ENCODE assay signal across 12 cellular contexts in genomic region chr6:132202569-132202968, GRCh38.
A peak's percentile ranks its signal among the peaks of the same experiment; 100 is the strongest.
DNase-seq lines count a peak whose midpoint lies in the region; ATAC-seq and TF ChIP-seq lines count a peak whose summit lies in the region.
"Had no signal": no experiment of that assay in that cellular context is flagged by ENCODE, and none has a peak within 500 bp of the region (broad histone marks: within the 10 kb centered on the region; RNA-seq: fewer than 3 reads in every experiment).

No MANE protein-coding gene starts in this region.

- CTCF ChIA-PET in BJ (lab: Yijun Ruan, JAX), result interaction anchor here (1.4 kb wide), 1 partner anchor 253 kb away, joined by 4 read pairs; no protein-coding TSS in a partner anchor

- no peak for TF ChIP-seq CTCF in BJ (IDR thresholded peaks at IDR 0.05; ENCODE audit: insufficient read depth, low read depth, low read length)

- DNase-seq in BJ (ENCODE audit: low read depth) (peak; percentile 88), amniotic stem cell (lab: John Stamatoyannopoulos, UW) (peak; percentile 23), Right ventricle myocardium superior (no peak), sciatic nerve (ENCODE audit: low spot score) (no peak), HK-2 (ENCODE audit: unreplicated experiment) (no peak)
- DNase-seq in central memory CD4-positive, alpha-beta T cell, result no peak
- DNase-seq: activated CD4-positive, alpha-beta T cell treated with anti-CD3 and anti-CD28 coated beads, Interleukin-2, amount 50 U/mL, for 48 hours; CD4-positive, CD25-positive, alpha-beta regulatory T cell; NCI-H524 treated with DMSO at 0.1 percent for 48 hours; stimulated activated CD8-positive, alpha-beta memory T cell treated with anti-CD3 and anti-CD28 coated beads, Interleukin-4, amount 100 ng/mL, for 48 hours had no signal

- ATAC-seq in Right ventricle myocardium superior (ENCODE audit: poor library complexity) (peak; percentile 94), sciatic nerve (peak; percentile 88), HG02610 (IDR thresholded peaks at IDR 0.05; ENCODE audit: unreplicated experiment) (no peak), GM18858 (IDR thresholded peaks at IDR 0.05; ENCODE audit: unreplicated experiment) (no peak)

- H3K4me3 ChIP-seq in BJ (ENCODE audit: low read depth, low read length), result no peak overlapping the region

- intact Hi-C loops in Right ventricle myocardium superior (cut with DNase I), result no loop called here
- intact Hi-C loops in sciatic nerve (cut with DNase I), result no loop called here

- no peaks in the 10 kb centered on the region for H3K36me3 ChIP-seq in BJ (ENCODE audit: control insufficient read depth, insufficient read depth, low read length)

- H3K27me3 ChIP-seq in BJ (ENCODE audit: control insufficient read depth, insufficient read depth, low read length), result no peaks in the 10 kb centered on the region

- POLR2A ChIA-PET in BJ (lab: Charles Lee), result interaction anchor here (1.1 kb wide), 1 partner anchor 251 kb away, joined by 6 read pairs; the partner anchor contains the start of gene CCN2

Comparison
In these comparisons a context has a peak if more than half of its experiments do, and no peak if none do; other contexts are left out.
1. DNase-seq: peak in BJ (single experiment) and amniotic stem cell (single experiment); none in Right ventricle myocardium superior (single experiment), sciatic nerve (single experiment), HK-2 (single experiment) and central memory CD4-positive, alpha-beta T cell (single experiment).
2. ATAC-seq: peak in Right ventricle myocardium superior (single experiment) and sciatic nerve (single experiment); none in HG02610 (single experiment) and GM18858 (single experiment).